8 cellular contexts compared by ENCODE assay signal in genomic region chr19:12723383-12723642, GRCh38. TPM values are rescaled to one million over a fixed set of nuclear protein-coding genes. Genes with fewer than 3 reads are reported as not detected.
DNase-seq lines count a peak whose midpoint lies in the region; ATAC-seq, FAIRE-seq and TF ChIP-seq lines count a peak whose summit lies in the region.

No MANE protein-coding gene starts in this region.

- H3K79me2 ChIP-seq in KMS-11 (ENCODE audit: insufficient read depth, low read depth): peaks cover 53% of the 10 kb centered on the region
- H3K79me2 ChIP-seq in GM12878 (ENCODE audit: control insufficient read depth, insufficient read depth, low read length): peaks cover 51% of the 10 kb centered on the region

- POLR2A ChIA-PET in GM12878 (lab: Charles Lee): interaction anchor here (0.5 to 6.8 kb wide), 8 partner anchors 10 to 69 kb away, joined by 3 to 58 read pairs (median 4); partner anchors contain the start of genes DHPS, GET3, MAN2B1 and TRIR

- TF ChIP-seq EP300 in GM12878 (IDR thresholded peaks at IDR 0.05; ENCODE audit: borderline replicate concordance in 1 of 2, control insufficient read depth in 1 of 2, low read depth in 2 of 2, low read length in 2 of 2): no peak

- no peak for TF ChIP-seq POLR2A in GM12878 (IDR thresholded peaks at IDR 0.05; ENCODE audit: low read depth, low read length)

- no TSS peak for BruUV-seq in GM12878 (replicated peaks; lab: Mats Ljungman, UMichigan)

- H3K4me2 ChIP-seq in BLaER1: peak overlapping the region; percentile 94
- peak overlapping the region; percentile 63 for H3K4me2 ChIP-seq in KMS-11
- H3K4me2 ChIP-seq in GM12878 (ENCODE audit: control insufficient read depth, insufficient read depth): peak overlapping the region; percentile 90

- WGBS in GM12878 (ENCODE audit: insufficient coverage, insufficient replicate concordance, low lambda C conversion rate, missing lambda C conversion rate): 1% methylated on average over 7 of the region's 7 CpGs
- WGBS in mesodermal cell (ENCODE audit: insufficient coverage in 2 of 2), 2 experiments: 0% methylated on average over 5 to 6 of the region's 7 CpGs

- H4K20me1 ChIP-seq in BLaER1: peaks cover 36% of the 10 kb centered on the region
- H4K20me1 ChIP-seq in KMS-11 (ENCODE audit: insufficient read depth): no peaks in the 10 kb centered on the region
- no peaks in the 10 kb centered on the region; the same call in 1 of the 2 replicates for H4K20me1 ChIP-seq in GM12878 (ENCODE audit: control insufficient read depth, insufficient read depth)

- H3K36me3 ChIP-seq in BLaER1: peaks cover 39% of the 10 kb centered on the region
- H3K36me3 ChIP-seq in KMS-11 (ENCODE audit: insufficient read depth): peaks cover 4% of the 10 kb centered on the region; the same call in 1 of the 2 replicates
- H3K36me3 ChIP-seq in GM12878 (ENCODE audit: control insufficient read depth in 2 of 2, insufficient read depth in 2 of 2, low read length in 1 of 2): peaks cover 10 to 13% of the 10 kb centered on the region in 2 experiments
- peaks cover 31% of the 10 kb centered on the region for H3K36me3 ChIP-seq in mesodermal cell (ENCODE audit: control insufficient read depth, insufficient read depth, low read length)
- no peaks in the 10 kb centered on the region for H3K36me3 ChIP-seq in mucosa of descending colon (ENCODE audit: low read depth)

- H3K27me3 ChIP-seq in BLaER1 (no peaks in the 10 kb centered on the region), KMS-11 (ENCODE audit: insufficient read depth, low read depth) (no peaks in the 10 kb centered on the region), GM12878 (replicated peaks in 1 of 2; ENCODE audit: control insufficient read depth in 2 of 2, insufficient read depth in 2 of 2, low read length in 1 of 2) (no peaks in the 10 kb centered on the region)

- DNase-seq in GM12878 (ENCODE audit: low read depth, low spot score) (no peak), NCI-H2107 (lab: John Stamatoyannopoulos, UW) (no peak), mucosa of descending colon (no peak)
- no peak for DNase-seq in stimulated activated CD4-positive, alpha-beta T cell treated with anti-CD3 and anti-CD28 coated beads, Interleukin-2, amount 100 ng/mL, for 24 hours

- H3K9ac ChIP-seq in BLaER1 (peak overlapping the region; percentile 98), KMS-11 (peak overlapping the region; percentile 92), GM12878 (ENCODE audit: control insufficient read depth, insufficient read depth, low read length) (peak overlapping the region; percentile 81)

- no peak for TF ChIP-seq RAD21 in GM12878 (IDR thresholded peaks at IDR 0.05; ENCODE audit: insufficient read depth, low read depth, low read length)

- intact Hi-C loops in GM12878 (cut with micrococcal nuclease; ENCODE audit: unreplicated experiment) (no loop called here), mucosa of descending colon (cut with DNase I, micrococcal nuclease) (no loop called here)

- peaks cover 30% of the 10 kb centered on the region for H3K4me1 ChIP-seq in BLaER1
- H3K4me1 ChIP-seq in KMS-11 (ENCODE audit: low read depth, poor library complexity, severe bottlenecking): peaks cover 27% of the 10 kb centered on the region
- peaks cover 8% of the 10 kb centered on the region; the same call in 1 of the 2 replicates for H3K4me1 ChIP-seq in GM12878 (ENCODE audit: control insufficient read depth, insufficient read depth, low read length)
- no peaks in the 10 kb centered on the region for H3K4me1 ChIP-seq in mesodermal cell (ENCODE audit: control insufficient read depth, insufficient read depth, low read length, poor library complexity, severe bottlenecking)
- H3K4me1 ChIP-seq in mucosa of descending colon (ENCODE audit: low read depth): peaks cover 21% of the 10 kb centered on the region

- ATAC-seq in GM12878: peak; percentile 7; the same call in 2 of the 3 replicates
- no peak for ATAC-seq in GM19395 (IDR thresholded peaks at IDR 0.05; ENCODE audit: unreplicated experiment)
- ATAC-seq in mucosa of descending colon: no peak

- H3K27ac ChIP-seq in BLaER1 (peak overlapping the region; percentile 99), KMS-11 (peak overlapping the region; percentile 81), GM12878 (ENCODE audit: control insufficient read depth, insufficient read depth) (peak overlapping the region; percentile 81), mesodermal cell (ENCODE audit: low read depth, low read length, severe bottlenecking) (peak overlapping the region; percentile 93)

- CTCF ChIA-PET in GM12878 (lab: Yijun Ruan, JAX): interaction anchor here (0.6 to 5.4 kb wide), 14 partner anchors 10 to 1683 kb away, joined by 3 to 30 read pairs (median 4); partner anchors contain the start of genes GET3 and TRIR

- FAIRE-seq in GM12878 (lab: Jason Lieb, UNC): no peak

- no peak for TF ChIP-seq CTCF in KMS-11 (conservative IDR thresholded peaks at IDR 0.05; ENCODE audit: low read depth, low read length)
- TF ChIP-seq CTCF in GM12878 (IDR thresholded peaks at IDR 0.05 in 2 of 3, conservative IDR thresholded peaks at IDR 0.05 in 1 of 3; ENCODE audit: control insufficient read depth in 2 of 3, extremely low read depth in 1 of 3, insufficient read depth in 1 of 3, low read depth in 3 of 3, low read length in 3 of 3): no peak
- no peak for TF ChIP-seq CTCF in mucosa of descending colon (IDR thresholded peaks at IDR 0.05)

- RAD21 ChIA-PET in GM12878 (lab: Charles Lee; ENCODE audit: unreplicated experiment): interaction anchor here (0.6 to 3.3 kb wide), 6 partner anchors 10 to 1347 kb away, joined by 3 to 31 read pairs (median 4); partner anchors contain the start of genes TRIR and ZNF20

- SMC1A ChIA-PET in GM12878 (lab: Charles Lee; ENCODE audit: uncharacterized antibody, unreplicated experiment): interaction anchor here (1.0 to 5.1 kb wide), 3 partner anchors 10 to 14 kb away, joined by 4 to 28 read pairs (median 6); partner anchors contain the start of genes GET3 and TRIR

- H3K4me3 ChIP-seq in BLaER1 (peak overlapping the region; percentile 82), KMS-11 (IDR thresholded peaks at IDR 0.05; ENCODE audit: insufficient read depth, low read depth, low read length) (no peak overlapping the region), GM12878 (peak overlapping the region; percentile 91), mesodermal cell (ENCODE audit: extremely low read depth, insufficient read depth, low read length, poor library complexity, severe bottlenecking) (peak overlapping the region; percentile 81), mucosa of descending colon (no peak overlapping the region)

- H3K9me3 ChIP-seq in BLaER1 (no peaks in the 10 kb centered on the region), GM12878 (replicated peaks; ENCODE audit: control insufficient read depth, insufficient read depth, low read length) (no peaks in the 10 kb centered on the region), mesodermal cell (ENCODE audit: control insufficient read depth, low read length) (no peaks in the 10 kb centered on the region), mucosa of descending colon (no peaks in the 10 kb centered on the region)

- in situ Hi-C loops in GM12878 (cut with MboI): no loop called here

- H2AFZ ChIP-seq in KMS-11 (ENCODE audit: low read depth): peak overlapping the region; percentile 29; the same call in 1 of the 2 replicates
- H2AFZ ChIP-seq in GM12878 (ENCODE audit: control insufficient read depth, low read depth, low read length): peak overlapping the region; percentile 98

RNA-seq across cellular contexts. Expression of gene TNPO2, which starts 0.4 kb away (rescaled TPM):
- total RNA-seq in GM12878 (2013; cell fraction: nucleolus; rRNA removed): 113 and 137 TPM in 2 replicates
- total RNA-seq in GM12878 (2014; rRNA removed) (19.0 and 26.2 TPM in 2 replicates), GM12878 (2014; rRNA removed; fragmentation: Illumina TruSeq; extraction: Trizol) (29.4 and 33.0 TPM in 2 replicates), GM12878 (2021) (79.2 and 99.7 TPM in 2 replicates), mucosa of descending colon (10 to 100 TPM; 48.9 to 73.3 (median 66.9) TPM)
- polyA plus RNA-seq in GM12878 (2011; ENCODE audit: low read depth): 26.0 TPM
- polyA plus RNA-seq in GM12878 (2011; rRNA removed) (50.1 and 90.8 TPM in 2 replicates), GM12878 (2014; fragmentation: Illumina TruSeq; extraction: Trizol) (26.3 and 49.0 TPM in 2 replicates), GM12878 (2014; fragmentation: Nextera tagmentation; extraction: Ambion mirVana) (1 to 10 TPM; 5.5 to 9.8 TPM), GM12878 (2014; rRNA removed) (75.5 and 82.0 TPM in 2 replicates), GM12878 (2016; fragmentation: Nextera tagmentation; extraction: Ambion mirVana) (10 to 100 TPM; 18.4 to 23.7 TPM)
- polyA plus RNA-seq in GM12878 (2011; cell fraction: cytosol; rRNA removed): 77.6 and 105 TPM in 2 replicates
- 352 and 438 TPM in 2 replicates for polyA plus RNA-seq in GM12878 (2011; cell fraction: nucleus; rRNA removed)
- 35.4 and 35.9 TPM in 2 replicates for polyA plus RNA-seq in GM12878 (2012)
- 142 and 176 TPM in 2 replicates for polyA minus RNA-seq in GM12878 (2011; rRNA and poly(A)+ RNA removed)
- polyA minus RNA-seq in GM12878 (2011; cell fraction: cytosol; rRNA and poly(A)+ RNA removed): 25.9 and 46.6 TPM in 2 replicates
- 108 and 180 TPM in 2 replicates for polyA minus RNA-seq in GM12878 (2011; cell fraction: nucleus; rRNA and poly(A)+ RNA removed)
- 58.9 TPM for polyA plus RNA-seq in mesodermal cell (2013, experiment 1 of 2)
- 50.4 TPM for polyA plus RNA-seq in mesodermal cell (2013, experiment 2 of 2)

RNA-seq across cellular contexts. Expression of gene TRIR, which starts 11.2 kb away (rescaled TPM):
- 26.0 and 30.2 TPM in 2 replicates for total RNA-seq in GM12878 (2013; cell fraction: nucleolus; rRNA removed)
- total RNA-seq in GM12878 (2014; rRNA removed) (291 and 318 TPM in 2 replicates), GM12878 (2014; rRNA removed; fragmentation: Illumina TruSeq; extraction: Trizol) (113 and 124 TPM in 2 replicates), GM12878 (2021) (202 and 213 TPM in 2 replicates), mucosa of descending colon (100 to 1,000 TPM; 122 to 164 (median 146) TPM)
- polyA plus RNA-seq in GM12878 (2011; ENCODE audit: low read depth): 172 TPM
- polyA plus RNA-seq in GM12878 (2011; rRNA removed) (174 and 229 TPM in 2 replicates), GM12878 (2014; fragmentation: Illumina TruSeq; extraction: Trizol) (126 and 147 TPM in 2 replicates), GM12878 (2014; fragmentation: Nextera tagmentation; extraction: Ambion mirVana) (10 to 100 TPM; 59.7 to 96.0 TPM), GM12878 (2014; rRNA removed) (426 and 483 TPM in 2 replicates), GM12878 (2016; fragmentation: Nextera tagmentation; extraction: Ambion mirVana) (100 to 1,000 TPM; 193 to 202 TPM)
- polyA plus RNA-seq in GM12878 (2011; cell fraction: cytosol; rRNA removed): 227 and 370 TPM in 2 replicates
- 111 and 155 TPM in 2 replicates for polyA plus RNA-seq in GM12878 (2011; cell fraction: nucleus; rRNA removed)
- 211 and 282 TPM in 2 replicates for polyA plus RNA-seq in GM12878 (2012)
- polyA minus RNA-seq in GM12878 (2011; rRNA and poly(A)+ RNA removed): 48.4 and 67.3 TPM in 2 replicates
- polyA minus RNA-seq in GM12878 (2011; cell fraction: cytosol; rRNA and poly(A)+ RNA removed): 33.4 and 33.8 TPM in 2 replicates
- 14.7 and 23.8 TPM in 2 replicates for polyA minus RNA-seq in GM12878 (2011; cell fraction: nucleus; rRNA and poly(A)+ RNA removed)
- 142 TPM for polyA plus RNA-seq in mesodermal cell (2013, experiment 1 of 2)
- 126 TPM for polyA plus RNA-seq in mesodermal cell (2013, experiment 2 of 2)

RNA-seq across cellular contexts. Expression of gene GET3, which starts 14.0 kb away (rescaled TPM):
- 6.7 and 10.6 TPM in 2 replicates for total RNA-seq in GM12878 (2013; cell fraction: nucleolus; rRNA removed)
- total RNA-seq in GM12878 (2014; rRNA removed) (109 and 118 TPM in 2 replicates), GM12878 (2014; rRNA removed; fragmentation: Illumina TruSeq; extraction: Trizol) (56.2 and 61.4 TPM in 2 replicates), GM12878 (2021) (75.3 and 84.0 TPM in 2 replicates), mucosa of descending colon (10 to 100 TPM; 44.8 to 70.5 (median 50.0) TPM)
- 52.8 TPM for polyA plus RNA-seq in GM12878 (2011; ENCODE audit: low read depth)
- polyA plus RNA-seq in GM12878 (2011; rRNA removed) (57.3 and 121 TPM in 2 replicates), GM12878 (2014; fragmentation: Illumina TruSeq; extraction: Trizol) (22.7 and 76.6 TPM in 2 replicates), GM12878 (2014; fragmentation: Nextera tagmentation; extraction: Ambion mirVana) (10 to 100 TPM; 14.5 to 22.0 TPM), GM12878 (2014; rRNA removed) (144 and 156 TPM in 2 replicates), GM12878 (2016; fragmentation: Nextera tagmentation; extraction: Ambion mirVana) (100 to 1,000 TPM; 126 to 139 TPM)
- 140 and 205 TPM in 2 replicates for polyA plus RNA-seq in GM12878 (2011; cell fraction: cytosol; rRNA removed)
- polyA plus RNA-seq in GM12878 (2011; cell fraction: nucleus; rRNA removed): 126 and 133 TPM in 2 replicates
- polyA plus RNA-seq in GM12878 (2012): 60.3 and 78.8 TPM in 2 replicates
- polyA minus RNA-seq in GM12878 (2011; rRNA and poly(A)+ RNA removed): 56.2 and 89.3 TPM in 2 replicates
- polyA minus RNA-seq in GM12878 (2011; cell fraction: cytosol; rRNA and poly(A)+ RNA removed): 28.9 and 31.8 TPM in 2 replicates
- polyA minus RNA-seq in GM12878 (2011; cell fraction: nucleus; rRNA and poly(A)+ RNA removed): 11.1 and 15.2 TPM in 2 replicates
- polyA plus RNA-seq in mesodermal cell (2013, experiment 1 of 2): 87.7 TPM
- polyA plus RNA-seq in mesodermal cell (2013, experiment 2 of 2): 78.6 TPM

RNA-seq across cellular contexts. Expression of gene FBXW9, which starts 26.9 kb away (rescaled TPM):
- 5.6 and 6.0 TPM in 2 replicates for total RNA-seq in GM12878 (2013; cell fraction: nucleolus; rRNA removed)
- total RNA-seq in GM12878 (2014; rRNA removed) (11.8 and 14.8 TPM in 2 replicates), GM12878 (2014; rRNA removed; fragmentation: Illumina TruSeq; extraction: Trizol) (3.7 and 4.0 TPM in 2 replicates), GM12878 (2021) (10.4 and 12.8 TPM in 2 replicates), mucosa of descending colon (1 to 10 TPM; 6.0 to 8.9 (median 7.8) TPM)
- polyA plus RNA-seq in GM12878 (2011; ENCODE audit: low read depth): 1.5 TPM
- polyA plus RNA-seq in GM12878 (2011; rRNA removed) (1.8 and 4.3 TPM in 2 replicates), GM12878 (2014; fragmentation: Illumina TruSeq; extraction: Trizol) (0.16 and 1.5 TPM in 2 replicates), GM12878 (2014; fragmentation: Nextera tagmentation; extraction: Ambion mirVana) (1 to 10 TPM in 1 of 2 experiments, under 1 TPM in 1; 0.21 to 1.1 TPM), GM12878 (2014; rRNA removed) (13.7 and 14.4 TPM in 2 replicates), GM12878 (2016; fragmentation: Nextera tagmentation; extraction: Ambion mirVana) (10 to 100 TPM; 13.3 to 13.7 TPM)
- polyA plus RNA-seq in GM12878 (2011; cell fraction: cytosol; rRNA removed): 9.8 and 16.0 TPM in 2 replicates
- 19.8 and 24.5 TPM in 2 replicates for polyA plus RNA-seq in GM12878 (2011; cell fraction: nucleus; rRNA removed)
- 4.7 and 4.9 TPM in 2 replicates for polyA plus RNA-seq in GM12878 (2012)
- 3.2 and 7.6 TPM in 2 replicates for polyA minus RNA-seq in GM12878 (2011; rRNA and poly(A)+ RNA removed)
- 3.1 and 4.8 TPM in 2 replicates for polyA minus RNA-seq in GM12878 (2011; cell fraction: cytosol; rRNA and poly(A)+ RNA removed)
- polyA minus RNA-seq in GM12878 (2011; cell fraction: nucleus; rRNA and poly(A)+ RNA removed): 3.4 and 6.9 TPM in 2 replicates
- 14.4 TPM for polyA plus RNA-seq in mesodermal cell (2013, experiment 1 of 2)
- polyA plus RNA-seq in mesodermal cell (2013, experiment 2 of 2): 13.0 TPM

RNA-seq across cellular contexts. Expression of gene BEST2, which starts 28.3 kb away (rescaled TPM):
- not detected in 2 replicates for total RNA-seq in GM12878 (2013; cell fraction: nucleolus; rRNA removed)
- total RNA-seq in GM12878 (2014; rRNA removed) (not detected in 2 replicates), GM12878 (2014; rRNA removed; fragmentation: Illumina TruSeq; extraction: Trizol) (not detected in 2 replicates), GM12878 (2021) (0.08 TPM in 1 of 2 replicates, not detected in the other), mucosa of descending colon (100 to 1,000 TPM in 1 of 3 donors, 10 to 100 TPM in 2; 29.0 to 167 (median 32.2) TPM)
- polyA plus RNA-seq in GM12878 (2011; ENCODE audit: low read depth): not detected
- polyA plus RNA-seq in GM12878 (2011; rRNA removed) (not detected in 2 replicates), GM12878 (2014; fragmentation: Illumina TruSeq; extraction: Trizol) (not detected in 2 replicates), GM12878 (2014; fragmentation: Nextera tagmentation; extraction: Ambion mirVana) (not detected), GM12878 (2014; rRNA removed) (0.09 TPM in 1 of 2 replicates, not detected in the other), GM12878 (2016; fragmentation: Nextera tagmentation; extraction: Ambion mirVana) (not detected)
- polyA plus RNA-seq in GM12878 (2011; cell fraction: cytosol; rRNA removed): 0.03 and 0.10 TPM in 2 replicates
- polyA plus RNA-seq in GM12878 (2011; cell fraction: nucleus; rRNA removed): not detected in 2 replicates
- 0.15 and 0.20 TPM in 2 replicates for polyA plus RNA-seq in GM12878 (2012)
- polyA minus RNA-seq in GM12878 (2011; rRNA and poly(A)+ RNA removed): not detected in 2 replicates
- not detected in 2 replicates for polyA minus RNA-seq in GM12878 (2011; cell fraction: cytosol; rRNA and poly(A)+ RNA removed)
- polyA minus RNA-seq in GM12878 (2011; cell fraction: nucleus; rRNA and poly(A)+ RNA removed): not detected in 2 replicates
- polyA plus RNA-seq in mesodermal cell (2013, experiment 1 of 2): not detected
- polyA plus RNA-seq in mesodermal cell (2013, experiment 2 of 2): not detected

Comparison
In these comparisons a context has a peak if more than half of its experiments do, and no peak if none do; other contexts are left out.
1. H3K4me3 ChIP-seq: peak in BLaER1 (single experiment), GM12878 (single experiment) and mesodermal cell (single experiment); none in KMS-11 (single experiment) and mucosa of descending colon (single experiment).
2. Peak in every context shown above with its lines, with median percentiles within 50 percentile points of each other: H3K27ac ChIP-seq, H3K4me2 ChIP-seq and H3K9ac ChIP-seq.